In genomic region chr9:33129251-33129885, GRCh38 we compare ENCODE assay signal across 11 cellular contexts. TPM values are rescaled to one million over a fixed set of nuclear protein-coding genes. Genes with fewer than 3 reads are reported as not detected.
DNase-seq lines count a peak whose midpoint lies in the region; ATAC-seq and TF ChIP-seq lines count a peak whose summit lies in the region.
"Had no signal": no experiment of that assay in that cellular context is flagged by ENCODE, and none has a peak within 500 bp of the region (broad histone marks: within the 10 kb centered on the region; RNA-seq: fewer than 3 reads in every experiment).

No MANE protein-coding gene starts in this region.

- intact Hi-C loops in heart right ventricle (cut with DNase I) (loop anchor here in 2 of 10 donors (5.0 kb wide), 1 partner anchor 38 kb away; the partner anchor contains the start of gene B4GALT1 (in 2 of the 2)), cardiac septum (cut with DNase I) (no loop called here), colonic mucosa (cut with DNase I) (no loop called here), thyroid gland (cut with DNase I) (no loop called here)
- intact Hi-C loops in naive thymus-derived CD4-positive, alpha-beta T cell (cut with micrococcal nuclease): no loop called here

- H3K9me3 Mint-ChIP-seq in naive thymus-derived CD4-positive, alpha-beta T cell: no peaks in the 10 kb centered on the region
- H3K9me3 Mint-ChIP-seq: T-cell had no signal

- POLR2A ChIA-PET in naive thymus-derived CD4-positive, alpha-beta T cell (lab: Charles Lee): interaction anchor here (1.9 kb wide), 1 partner anchor 12 kb away, joined by 6 read pairs; no protein-coding TSS in a partner anchor

- TF ChIP-seq CTCF in heart right ventricle (IDR thresholded peaks at IDR 0.05) (no peak), colonic mucosa (IDR thresholded peaks at IDR 0.05) (no peak), thyroid gland (IDR thresholded peaks at IDR 0.05) (no peak)

- whole genome bisulfite sequencing in heart right ventricle, 2 donors: 44 to 45% methylated on average over 5 of the region's 5 CpGs
- 58% methylated on average over 5 of the region's 5 CpGs for WGBS in urinary bladder
- WGBS in thyroid gland, 2 donors: 93 to 97% methylated on average over 5 of the region's 5 CpGs

- peaks cover 15 to 91% (median 81%) of the 10 kb centered on the region in 9 donors for H3K4me1 ChIP-seq in heart right ventricle
- peaks cover 26% of the 10 kb centered on the region for H3K4me1 ChIP-seq in colonic mucosa
- peaks cover 0 to 3% of the 10 kb centered on the region in 2 donors for H3K4me1 ChIP-seq in naive thymus-derived CD4-positive, alpha-beta T cell (ENCODE audit: control insufficient read depth in 2 of 2, insufficient read depth in 2 of 2, low read length in 2 of 2)
- H3K4me1 ChIP-seq in urinary bladder (ENCODE audit: insufficient read depth): no peaks in the 10 kb centered on the region
- H3K4me1 ChIP-seq in thyroid gland: peaks cover 3 to 48% of the 10 kb centered on the region in 2 donors

- H3K27me3 ChIP-seq in heart right ventricle (no peaks in the 10 kb centered on the region), colonic mucosa (no peaks in the 10 kb centered on the region), thyroid gland (no peaks in the 10 kb centered on the region)
- no peaks in the 10 kb centered on the region for H3K27me3 ChIP-seq in naive thymus-derived CD4-positive, alpha-beta T cell (ENCODE audit: control insufficient read depth in 2 of 2, insufficient read depth in 2 of 2, low read length in 2 of 2)

- H3K36me3 ChIP-seq in heart right ventricle: peaks cover 0 to 99% (median 28%) of the 10 kb centered on the region in 9 donors
- H3K36me3 ChIP-seq in colonic mucosa: no peaks in the 10 kb centered on the region
- peaks cover 0 to 65% (median 5%) of the 10 kb centered on the region in 3 experiments for H3K36me3 ChIP-seq in naive thymus-derived CD4-positive, alpha-beta T cell (ENCODE audit: control insufficient read depth in 2 of 3, insufficient read depth in 3 of 3, low read length in 3 of 3)
- H3K36me3 ChIP-seq in urinary bladder (ENCODE audit: insufficient read depth): no peaks in the 10 kb centered on the region
- peaks cover 25 to 34% of the 10 kb centered on the region in 2 donors for H3K36me3 ChIP-seq in thyroid gland

- CTCF ChIA-PET in naive thymus-derived CD4-positive, alpha-beta T cell (lab: Charles Lee): no interaction called here

- H3K27me3 Mint-ChIP-seq in naive thymus-derived CD4-positive, alpha-beta T cell: no peaks in the 10 kb centered on the region
- H3K27me3 Mint-ChIP-seq: T-cell had no signal

- no peak for TF ChIP-seq POLR2A in thyroid gland (IDR thresholded peaks at IDR 0.05)

- no peak overlapping the region for H3K9ac ChIP-seq in colonic mucosa (ENCODE audit: low read depth in 2 of 2, low read length in 2 of 2)

- H3K9me3 ChIP-seq in heart right ventricle: no peaks in the 10 kb centered on the region
- no peaks in the 10 kb centered on the region for H3K9me3 ChIP-seq in colonic mucosa
- H3K9me3 ChIP-seq in naive thymus-derived CD4-positive, alpha-beta T cell (ENCODE audit: control insufficient read depth in 2 of 3, low read length in 3 of 3): no peaks in the 10 kb centered on the region
- no peaks in the 10 kb centered on the region for H3K9me3 ChIP-seq in thyroid gland

- no peak overlapping the region for H3K4me3 Mint-ChIP-seq in naive thymus-derived CD4-positive, alpha-beta T cell
- H3K4me3 Mint-ChIP-seq: T-cell had no signal

- H3K27ac Mint-ChIP-seq in naive thymus-derived CD4-positive, alpha-beta T cell: peak overlapping the region in 5 of 9 donors; percentile 45 to 92 (median 65)

- peaks cover 14 to 46% (median 42%) of the 10 kb centered on the region in 7 donors for H3K4me1 Mint-ChIP-seq in naive thymus-derived CD4-positive, alpha-beta T cell

- H3K27ac ChIP-seq in heart right ventricle: peak overlapping the region in 8 of 10 donors; percentile 20 to 69 (median 35)
- peak overlapping the region; percentile 64 for H3K27ac ChIP-seq in colonic mucosa
- H3K27ac ChIP-seq in naive thymus-derived CD4-positive, alpha-beta T cell (ENCODE audit: low read depth, low read length): no peak overlapping the region
- peak overlapping the region; percentile 3 for H3K27ac ChIP-seq in urinary bladder (ENCODE audit: low read depth)
- H3K27ac ChIP-seq in thyroid gland: no peak overlapping the region

- DNase-seq in heart right ventricle: no peak
- DNase-seq in cardiac septum (ENCODE audit: low spot score): no peak
- no peak for DNase-seq in colonic mucosa
- no peak for DNase-seq in naive thymus-derived CD4-positive, alpha-beta T cell
- no peak for DNase-seq in thyroid gland
- no peak for DNase-seq in NCI-H526 (lab: John Stamatoyannopoulos, UW)
- DNase-seq: EL, mesendoderm, T-cell had no signal

- peaks cover 22 to 57% (median 38%) of the 10 kb centered on the region in 5 donors for H3K36me3 Mint-ChIP-seq in naive thymus-derived CD4-positive, alpha-beta T cell

- H3K4me3 ChIP-seq in heart right ventricle: no peak overlapping the region
- no peak overlapping the region for H3K4me3 ChIP-seq in colonic mucosa
- no peak overlapping the region for H3K4me3 ChIP-seq in naive thymus-derived CD4-positive, alpha-beta T cell (ENCODE audit: low read length)
- H3K4me3 ChIP-seq in urinary bladder (ENCODE audit: low read depth, low read length): no peak overlapping the region
- no peak overlapping the region for H3K4me3 ChIP-seq in thyroid gland (replicated peaks in 1 of 3)

- peak in 3 of 8 donors; percentile 5 to 24 (median 20) for ATAC-seq in heart right ventricle
- ATAC-seq in naive thymus-derived CD4-positive, alpha-beta T cell: no peak
- no peak for ATAC-seq in HG02759 (IDR thresholded peaks at IDR 0.05; ENCODE audit: unreplicated experiment)
- ATAC-seq: T-cell had no signal

RNA-seq across cellular contexts. Expression of gene B4GALT1, which starts 37.8 kb away (rescaled TPM):
- 100 to 1,000 TPM in 1 of 10 donors, 10 to 100 TPM in 9; 30.0 to 117 (median 43.1) TPM for total RNA-seq in heart right ventricle
- polyA plus RNA-seq in heart right ventricle: 10 to 100 TPM; 14.8 to 29.0 TPM
- 35.7 TPM for total RNA-seq in cardiac septum
- total RNA-seq in colonic mucosa: 10 to 100 TPM; 76.9 to 78.7 TPM
- total RNA-seq in naive thymus-derived CD4-positive, alpha-beta T cell: 10 to 100 TPM; 40.7 to 86.2 (median 45.6) TPM
- polyA plus RNA-seq in naive thymus-derived CD4-positive, alpha-beta T cell: 10 to 100 TPM; 12.9 to 16.4 TPM
- total RNA-seq in urinary bladder: 36.4 TPM
- polyA plus RNA-seq in urinary bladder: 57.7 TPM
- 100 to 1,000 TPM in 3 of 4 donors, 10 to 100 TPM in 1; 88.3 to 119 (median 103) TPM for total RNA-seq in thyroid gland

RNA-seq across cellular contexts. Expression of gene SMU1, which starts 52.9 kb away (rescaled TPM):
- total RNA-seq in heart right ventricle (10 to 100 TPM; 14.9 to 18.5 (median 17.3) TPM), cardiac septum (16.4 TPM), colonic mucosa (10 to 100 TPM; 17.4 to 18.7 TPM), urinary bladder (37.0 TPM), thyroid gland (10 to 100 TPM; 19.8 to 24.2 (median 22.1) TPM)
- polyA plus RNA-seq in heart right ventricle (1 to 10 TPM; 5.8 to 8.5 TPM), urinary bladder (14.3 TPM)
- total RNA-seq in naive thymus-derived CD4-positive, alpha-beta T cell: 10 to 100 TPM; 22.3 to 32.9 (median 25.6) TPM
- polyA plus RNA-seq in naive thymus-derived CD4-positive, alpha-beta T cell: 10 to 100 TPM; 26.4 to 30.0 TPM

Comparison
In these comparisons a context has a peak if more than half of its experiments do, and no peak if none do; other contexts are left out.
1. H3K27ac ChIP-seq: peak in heart right ventricle (8 of 10), colonic mucosa (single experiment) and urinary bladder (single experiment); none in naive thymus-derived CD4-positive, alpha-beta T cell (single experiment) and thyroid gland (0 of 3).